Comparison of ENCODE assay signal across 1 cellular context in genomic region chr22:37126882-37127281, GRCh38.
TF ChIP-seq lines count a peak whose summit lies in the region.

No MANE protein-coding gene starts in this region.

TF ChIP-seq in SK-N-SH, 30 proteins besides CTCF, POLR2A, EP300 and RAD21 (continued from another document):
- TF ChIP-seq REST (IDR thresholded peaks at IDR 0.05; ENCODE audit: low read depth, low read length): no peak
- TF ChIP-seq IRF3 (IDR thresholded peaks at IDR 0.05; ENCODE audit: low read depth, low read length): no peak
- TF ChIP-seq FOSL2 (IDR thresholded peaks at IDR 0.05; ENCODE audit: borderline replicate concordance, low read depth): no peak
- no peak for TF ChIP-seq RCOR1 (IDR thresholded peaks at IDR 0.05; ENCODE audit: low read length)
- TF ChIP-seq ELF1 (IDR thresholded peaks at IDR 0.05): no peak
- TF ChIP-seq EZH2phosphoT487 (IDR thresholded peaks at IDR 0.05; ENCODE audit: borderline replicate concordance, low read depth): no peak
- TF ChIP-seq POLR2AphosphoS5 (IDR thresholded peaks at IDR 0.05; ENCODE audit: low read depth, low read length): no peak
- no peak for TF ChIP-seq RFX5 (IDR thresholded peaks at IDR 0.05; ENCODE audit: low read length)
- TF ChIP-seq TAF1 (IDR thresholded peaks at IDR 0.05; ENCODE audit: borderline replicate concordance, low read depth, low read length): no peak
- no peak for TF ChIP-seq TEAD4 (IDR thresholded peaks at IDR 0.05; ENCODE audit: borderline replicate concordance, insufficient read depth)
- TF ChIP-seq JUND (IDR thresholded peaks at IDR 0.05): no peak
- no peak for TF ChIP-seq YY1 (IDR thresholded peaks at IDR 0.05; ENCODE audit: low read depth)
TF ChIP-seq in SK-N-SH: peak in this region for 0.
